In the genomic region with DNA sequence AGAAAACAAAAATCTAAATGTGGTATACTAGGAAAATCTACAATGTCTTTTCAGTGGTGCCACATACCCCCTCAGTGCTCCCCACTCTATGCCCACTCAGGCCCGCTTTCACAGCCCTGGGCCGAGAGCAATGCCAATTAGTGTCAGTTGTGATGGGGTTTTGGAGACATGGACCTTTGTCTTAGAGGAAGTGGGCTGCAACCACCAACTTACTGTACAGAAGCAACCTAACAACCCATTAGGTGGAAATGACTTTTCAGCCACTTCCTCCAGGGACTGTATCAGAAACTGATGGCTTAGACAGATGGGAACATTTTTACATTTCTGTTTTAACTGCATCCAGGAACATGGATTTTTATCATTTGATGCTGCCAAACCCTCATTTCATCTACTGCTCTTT, we compare ENCODE assay signal across 23 cellular contexts.
DNase-seq lines count a peak whose midpoint lies in the region; ATAC-seq, FAIRE-seq and TF ChIP-seq lines count a peak whose summit lies in the region.
"Had no signal": no experiment of that assay in that cellular context is flagged by ENCODE, and none has a peak within 500 bp of the region (broad histone marks: within the 10 kb centered on the region; RNA-seq: fewer than 3 reads in every experiment).

No MANE protein-coding gene starts in this region.

- H3K23ac ChIP-seq in trophoblast cell (ENCODE audit: low read length): no peak overlapping the region

- WGBS in trophoblast cell (ENCODE audit: extremely low coverage, insufficient coverage, insufficient read length): no CpG with 5 or more reads among the region's 2 CpGs

- H3K4me2 ChIP-seq in DND-41 (ENCODE audit: insufficient read depth, low read length) (no peak overlapping the region), trophoblast cell (ENCODE audit: low read length) (no peak overlapping the region), GM23338 (no peak overlapping the region)

- TF ChIP-seq CTCF in DND-41 (IDR thresholded peaks at IDR 0.05; ENCODE audit: borderline replicate concordance, extremely low read depth, low read length, poor library complexity, severe bottlenecking) (no peak), VCaP (conservative IDR thresholded peaks at IDR 0.05) (no peak), GM23338 (conservative IDR thresholded peaks at IDR 0.05; ENCODE audit: low read depth in 2 of 2) (no peak)

- no peaks in the 10 kb centered on the region for H3K9me3 ChIP-seq in DND-41 (ENCODE audit: insufficient read depth, low read length, severe bottlenecking)
- H3K9me3 ChIP-seq in trophoblast cell (ENCODE audit: insufficient read depth, low read depth, low read length): no peaks in the 10 kb centered on the region
- H3K9me3 ChIP-seq: Caco-2, Peyer's patch had no signal

- no peak overlapping the region for H2AFZ ChIP-seq in DND-41 (ENCODE audit: low read depth, low read length)
- H2AFZ ChIP-seq in trophoblast cell (ENCODE audit: insufficient read depth, low read length, poor library complexity): no peak overlapping the region
- H2AFZ ChIP-seq in GM23338: no peak overlapping the region
- H2AFZ ChIP-seq: GM23248 had no signal

- no peak for FAIRE-seq in urothelium cell line (lab: Jason Lieb, UNC)
- FAIRE-seq: GM12892 had no signal

- no peaks in the 10 kb centered on the region for H3K36me3 Mint-ChIP-seq in GM23338 (ENCODE audit: low read depth)
- H3K36me3 Mint-ChIP-seq: CD4-positive, alpha-beta memory T cell had no signal

- H3K79me1 ChIP-seq in trophoblast cell (ENCODE audit: low read length): no peaks in the 10 kb centered on the region

- no peak overlapping the region for H2BK120ac ChIP-seq in trophoblast cell (ENCODE audit: insufficient read depth, low read length, poor library complexity)

- peak overlapping the region; percentile 74 for H2AK5ac ChIP-seq in trophoblast cell (ENCODE audit: low read length)

- H3K27me3 ChIP-seq in DND-41 (ENCODE audit: insufficient read depth, low read length, poor library complexity) (no peaks in the 10 kb centered on the region), trophoblast cell (ENCODE audit: insufficient read depth, low read length) (no peaks in the 10 kb centered on the region), GM23338 (ENCODE audit: insufficient read depth) (no peaks in the 10 kb centered on the region)
- H3K27me3 ChIP-seq: Peyer's patch had no signal

- H4K12ac ChIP-seq in trophoblast cell (ENCODE audit: low read depth, low read length): no peak overlapping the region

- no peak overlapping the region for H3K27ac Mint-ChIP-seq in GM23338
- H3K27ac Mint-ChIP-seq: CD4-positive, alpha-beta memory T cell; T-helper 1 cell treated with Interleukin-12 subunit alpha and Interleukin-12 subunit beta and Interleukin-4 antibody, amounts not matched to agents 30 μg/mL and 1 μg/mL, for 36 hours had no signal

- H3K27me3 Mint-ChIP-seq in GM23338 (ENCODE audit: insufficient read depth, low read depth, poor library complexity): peaks cover 2% of the 10 kb centered on the region
- H3K27me3 Mint-ChIP-seq: CD4-positive, alpha-beta memory T cell had no signal

- no peaks in the 10 kb centered on the region for H4K20me1 ChIP-seq in DND-41 (ENCODE audit: insufficient read depth, low read length)
- H4K20me1 ChIP-seq in GM23338 (replicated peaks; ENCODE audit: insufficient read depth): no peaks in the 10 kb centered on the region

- DNase-seq in DND-41 (no peak), trophoblast cell (no peak), urothelium cell line (ENCODE audit: low spot score) (no peak), GM23338 (ENCODE audit: low spot score) (no peak)
- DNase-seq in Jurkat, Clone E6-1 (ENCODE audit: low read depth, low spot score): peak; percentile 7
- DNase-seq: Caco-2; CD4-positive, alpha-beta memory T cell; DMS 273 treated with DMSO at 0.1 percent for 48 hours; DMS79 treated with DMSO at 0.1 percent for 48 hours; GM23248; Kasumi-1; MM.1S; NCI-H1105 treated with DMSO at 0.1 percent for 48 hours; NCI-H2029 treated with DMSO at 0.1 percent for 48 hours; NCI-H226; NCI-H510A treated with DMSO at 0.1 percent for 48 hours; NCI-H774; Peyer's patch had no signal

- H4K8ac ChIP-seq in trophoblast cell (ENCODE audit: low read depth, low read length): no peak overlapping the region

- peak overlapping the region; percentile 65 for H3K18ac ChIP-seq in trophoblast cell (ENCODE audit: low read length)

- no peak overlapping the region for H2BK5ac ChIP-seq in trophoblast cell (ENCODE audit: low read depth, low read length, poor library complexity)

- H3K9me2 ChIP-seq in GM23338 (ENCODE audit: insufficient read depth): no peaks in the 10 kb centered on the region

- H3K36me3 ChIP-seq in DND-41 (ENCODE audit: insufficient read depth, low read length) (no peaks in the 10 kb centered on the region), trophoblast cell (ENCODE audit: control insufficient read depth in 1 of 2, insufficient read depth in 2 of 2, low read length in 2 of 2) (no peaks in the 10 kb centered on the region), GM23338 (ENCODE audit: insufficient read depth) (no peaks in the 10 kb centered on the region)
- H3K36me3 ChIP-seq: Peyer's patch had no signal

- peaks cover 26% of the 10 kb centered on the region for H3K4me1 Mint-ChIP-seq in GM23338
- H3K4me1 Mint-ChIP-seq: CD4-positive, alpha-beta memory T cell had no signal

- H3K14ac ChIP-seq in trophoblast cell (ENCODE audit: low read length): no peak overlapping the region

- H4K91ac ChIP-seq in trophoblast cell (ENCODE audit: low read depth, low read length): no peak overlapping the region

- no peaks in the 10 kb centered on the region for H3K79me2 ChIP-seq in DND-41 (ENCODE audit: insufficient read depth, low read length)
- no peaks in the 10 kb centered on the region for H3K79me2 ChIP-seq in trophoblast cell (ENCODE audit: control insufficient read depth, insufficient read depth, low read length, poor library complexity)
- H3K79me2 ChIP-seq in GM23338 (replicated peaks; ENCODE audit: insufficient read depth): no peaks in the 10 kb centered on the region

- H3K9ac ChIP-seq in DND-41 (ENCODE audit: low read depth, low read length): no peak overlapping the region
- no peak overlapping the region for H3K9ac ChIP-seq in trophoblast cell (ENCODE audit: low read length)
- H3K9ac ChIP-seq: GM23248 had no signal

- H3K9me3 Mint-ChIP-seq in GM23338: no peaks in the 10 kb centered on the region
- H3K9me3 Mint-ChIP-seq: T-helper 1 cell treated with Interleukin-12 subunit alpha and Interleukin-12 subunit beta and Interleukin-4 antibody, amounts not matched to agents 30 μg/mL and 1 μg/mL, for 36 hours had no signal

- no peak overlapping the region for H3K4me3 ChIP-seq in DND-41 (ENCODE audit: low read depth in 1 of 2, low read length in 2 of 2)
- H3K4me3 ChIP-seq in Jurkat, Clone E6-1 (ENCODE audit: low read length): no peak overlapping the region
- no peak overlapping the region for H3K4me3 ChIP-seq in trophoblast cell (ENCODE audit: low read depth, low read length)
- no peak overlapping the region for H3K4me3 ChIP-seq in GM23338
- H3K4me3 ChIP-seq: GM23248, Peyer's patch had no signal

- H3F3A ChIP-seq in GM23338 (replicated peaks; ENCODE audit: low read depth): no peaks in the 10 kb centered on the region

- no peak overlapping the region for H3K27ac ChIP-seq in DND-41 (ENCODE audit: low read length)
- H3K27ac ChIP-seq in VCaP: peak overlapping the region; percentile 39
- no peak overlapping the region for H3K27ac ChIP-seq in trophoblast cell (ENCODE audit: low read depth, low read length)
- no peak overlapping the region for H3K27ac ChIP-seq in GM23338 (ENCODE audit: low read depth)
- H3K27ac ChIP-seq: GM23248, Peyer's patch had no signal

- H3K4ac ChIP-seq in trophoblast cell (ENCODE audit: low read depth, low read length): no peak overlapping the region

- ATAC-seq in DND-41 (ENCODE audit: insufficient read depth, low read depth) (peak; percentile 65), GM23338 (no peak), HG03135 (IDR thresholded peaks at IDR 0.05; ENCODE audit: unreplicated experiment) (no peak)
- ATAC-seq: HCT116 had no signal

- H3K4me1 ChIP-seq in DND-41 (ENCODE audit: insufficient read depth, low read length): peaks cover 9% of the 10 kb centered on the region; the same call in 1 of the 2 replicates
- no peaks in the 10 kb centered on the region for H3K4me1 ChIP-seq in trophoblast cell (ENCODE audit: control insufficient read depth in 1 of 2, insufficient read depth in 2 of 2, low read length in 2 of 2)
- peaks cover 14% of the 10 kb centered on the region; the same call in 1 of the 2 replicates for H3K4me1 ChIP-seq in GM23338 (ENCODE audit: insufficient read depth)
- H3K4me1 ChIP-seq: Caco-2, Peyer's patch had no signal

- H3K4me3 Mint-ChIP-seq in GM23338: no peak overlapping the region
- H3K4me3 Mint-ChIP-seq: CD4-positive, alpha-beta memory T cell; T-helper 1 cell treated with Interleukin-12 subunit alpha and Interleukin-12 subunit beta and Interleukin-4 antibody, amounts not matched to agents 30 μg/mL and 1 μg/mL, for 36 hours had no signal

- H2BK12ac ChIP-seq in trophoblast cell (ENCODE audit: low read length): no peak overlapping the region

TF ChIP-seq in GM23338, 12 proteins besides CTCF, POLR2A, EP300 and RAD21:
- TF ChIP-seq ZNF114 (CRISPR knock-in tag; IDR thresholded peaks at IDR 0.05) (no peak), STAT1 (IDR thresholded peaks at IDR 0.05; ENCODE audit: unreplicated experiment) (no peak), EZH2phosphoT487 (IDR thresholded peaks at IDR 0.05; ENCODE audit: unreplicated experiment) (no peak), JUNB (IDR thresholded peaks at IDR 0.05; ENCODE audit: unreplicated experiment) (no peak), ZNF331 (CRISPR knock-in tag; IDR thresholded peaks at IDR 0.05; ENCODE audit: low read depth) (no peak)
- TF ChIP-seq, protein P1, sequence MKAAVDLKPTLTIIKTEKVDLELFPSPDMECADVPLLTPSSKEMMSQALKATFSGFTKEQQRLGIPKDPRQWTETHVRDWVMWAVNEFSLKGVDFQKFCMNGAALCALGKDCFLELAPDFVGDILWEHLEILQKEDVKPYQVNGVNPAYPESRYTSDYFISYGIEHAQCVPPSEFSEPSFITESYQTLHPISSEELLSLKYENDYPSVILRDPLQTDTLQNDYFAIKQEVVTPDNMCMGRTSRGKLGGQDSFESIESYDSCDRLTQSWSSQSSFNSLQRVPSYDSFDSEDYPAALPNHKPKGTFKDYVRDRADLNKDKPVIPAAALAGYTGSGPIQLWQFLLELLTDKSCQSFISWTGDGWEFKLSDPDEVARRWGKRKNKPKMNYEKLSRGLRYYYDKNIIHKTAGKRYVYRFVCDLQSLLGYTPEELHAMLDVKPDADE (IDR thresholded peaks at IDR 0.05): no peak
